12 cellular contexts compared by ENCODE assay signal in genomic region chr18:11398625-11399024, GRCh38.
DNase-seq lines count a peak whose midpoint lies in the region; ATAC-seq and TF ChIP-seq lines count a peak whose summit lies in the region.
"Had no signal": no experiment of that assay in that cellular context is flagged by ENCODE, and none has a peak within 500 bp of the region (broad histone marks: within the 10 kb centered on the region; RNA-seq: fewer than 3 reads in every experiment).

No MANE protein-coding gene starts in this region.

- H3K27ac Mint-ChIP-seq in GM23338: no peak overlapping the region
- H3K27ac Mint-ChIP-seq: activated naive CD8-positive, alpha-beta T cell treated with anti-CD3 and anti-CD28 coated beads, Interleukin-2, amount 10 ng/mL, durations not matched to agents 7 days and 5 days; T-cell had no signal

- ATAC-seq in GM23338: no peak
- ATAC-seq: mucosa of descending colon, T-cell had no signal

- peak; percentile 34 to 60 for TF ChIP-seq CTCF in GM23338 (conservative IDR thresholded peaks at IDR 0.05; ENCODE audit: low read depth in 2 of 2)
- TF ChIP-seq CTCF in choroid plexus epithelial cell (conservative IDR thresholded peaks at IDR 0.05; ENCODE audit: low read depth, low read length): peak; percentile 53
- TF ChIP-seq CTCF in osteoblast (IDR thresholded peaks at IDR 0.05; ENCODE audit: extremely low read depth, low read depth, low read length): peak; percentile 48

- no peak overlapping the region for H3K4me2 ChIP-seq in GM23338
- no peak overlapping the region for H3K4me2 ChIP-seq in osteoblast (ENCODE audit: insufficient read depth, low read length)

- H2AFZ ChIP-seq in GM23338: peak overlapping the region; percentile 77; the same call in 1 of the 2 replicates
- no peak overlapping the region for H2AFZ ChIP-seq in osteoblast (ENCODE audit: low read length)

- H3K4me3 ChIP-seq in GM23338 (no peak overlapping the region), choroid plexus epithelial cell (ENCODE audit: low read depth, low read length) (no peak overlapping the region), osteoblast (ENCODE audit: insufficient read depth, low read length) (no peak overlapping the region)
- H3K4me3 ChIP-seq: mucosa of descending colon had no signal

- H3K27me3 ChIP-seq in GM23338 (ENCODE audit: insufficient read depth) (no peaks in the 10 kb centered on the region), osteoblast (ENCODE audit: insufficient read depth, low read length) (no peaks in the 10 kb centered on the region)

- DNase-seq in GM23338 (ENCODE audit: low spot score) (peak; percentile 37), NAMALWA (ENCODE audit: low spot score) (peak; percentile 21), choroid plexus epithelial cell (ENCODE audit: low read depth) (peak; percentile 44), osteoblast (ENCODE audit: insufficient read length, low spot score, missing footprints) (no peak), posterior cingulate gyrus (no peak), NCI-H82 (lab: John Stamatoyannopoulos, UW) (no peak)
- no peak for DNase-seq in effector CD4-positive, alpha-beta T cell
- DNase-seq: activated naive CD8-positive, alpha-beta T cell treated with anti-CD3 and anti-CD28 coated beads, Interleukin-2, amount 10 ng/mL, durations not matched to agents 7 days and 5 days; mucosa of descending colon; NCI-H446; small intestine; T-cell had no signal

- H3K9me2 ChIP-seq in GM23338 (ENCODE audit: insufficient read depth): no peaks in the 10 kb centered on the region

- no peaks in the 10 kb centered on the region for H3K9me3 ChIP-seq in osteoblast (ENCODE audit: low read depth, low read length)

- H3K79me2 ChIP-seq in GM23338 (replicated peaks; ENCODE audit: insufficient read depth) (no peaks in the 10 kb centered on the region), osteoblast (ENCODE audit: insufficient read depth, low read length) (no peaks in the 10 kb centered on the region)

- no peak overlapping the region for H3K4me3 Mint-ChIP-seq in GM23338
- H3K4me3 Mint-ChIP-seq: activated naive CD8-positive, alpha-beta T cell treated with anti-CD3 and anti-CD28 coated beads, Interleukin-2, amount 10 ng/mL, durations not matched to agents 7 days and 5 days; T-cell had no signal

- H3K4me1 ChIP-seq in GM23338 (ENCODE audit: insufficient read depth) (no peaks in the 10 kb centered on the region), osteoblast (ENCODE audit: insufficient read depth, low read length) (no peaks in the 10 kb centered on the region)

- H3K36me3 Mint-ChIP-seq in GM23338 (ENCODE audit: low read depth): no peaks in the 10 kb centered on the region
- H3K36me3 Mint-ChIP-seq: activated naive CD8-positive, alpha-beta T cell treated with anti-CD3 and anti-CD28 coated beads, Interleukin-2, amount 10 ng/mL, durations not matched to agents 7 days and 5 days; T-cell had no signal

- H3K9me3 Mint-ChIP-seq in GM23338: no peaks in the 10 kb centered on the region
- H3K9me3 Mint-ChIP-seq: activated naive CD8-positive, alpha-beta T cell treated with anti-CD3 and anti-CD28 coated beads, Interleukin-2, amount 10 ng/mL, durations not matched to agents 7 days and 5 days; T-cell had no signal

- H4K20me1 ChIP-seq in GM23338 (replicated peaks; ENCODE audit: insufficient read depth) (no peaks in the 10 kb centered on the region), osteoblast (ENCODE audit: insufficient read depth, low read length) (no peaks in the 10 kb centered on the region)

- H3K27ac ChIP-seq in GM23338 (ENCODE audit: low read depth) (no peak overlapping the region), osteoblast (ENCODE audit: low read depth, low read length) (no peak overlapping the region)

- intact Hi-C loops in posterior cingulate gyrus (cut with DNase I): loop anchor here (10.0 kb wide), 1 partner anchor 94 kb away; no protein-coding TSS in a partner anchor

- peaks cover 4% of the 10 kb centered on the region; the same call in 2 of the 3 replicates for H3K4me1 Mint-ChIP-seq in GM23338
- H3K4me1 Mint-ChIP-seq: activated naive CD8-positive, alpha-beta T cell treated with anti-CD3 and anti-CD28 coated beads, Interleukin-2, amount 10 ng/mL, durations not matched to agents 7 days and 5 days; T-cell had no signal

- peaks cover 2% of the 10 kb centered on the region for H3K27me3 Mint-ChIP-seq in GM23338 (ENCODE audit: insufficient read depth, low read depth, poor library complexity)
- H3K27me3 Mint-ChIP-seq: activated naive CD8-positive, alpha-beta T cell treated with anti-CD3 and anti-CD28 coated beads, Interleukin-2, amount 10 ng/mL, durations not matched to agents 7 days and 5 days; T-cell had no signal

- H3K36me3 ChIP-seq in GM23338 (ENCODE audit: insufficient read depth) (no peaks in the 10 kb centered on the region), osteoblast (ENCODE audit: insufficient read depth, low read length) (no peaks in the 10 kb centered on the region)

- H3F3A ChIP-seq in GM23338 (replicated peaks; ENCODE audit: low read depth): no peaks in the 10 kb centered on the region

TF ChIP-seq in GM23338, 12 proteins besides CTCF, POLR2A, EP300 and RAD21 (continues in another document):
- TF ChIP-seq NANOG (IDR thresholded peaks at IDR 0.05; ENCODE audit: borderline replicate concordance) (no peak), EZH2 (IDR thresholded peaks at IDR 0.05; ENCODE audit: low read depth, unreplicated experiment) (no peak), ZNF114 (CRISPR knock-in tag; IDR thresholded peaks at IDR 0.05) (no peak), POLR2AphosphoS5 (IDR thresholded peaks at IDR 0.05; ENCODE audit: low read depth) (no peak), REST (IDR thresholded peaks at IDR 0.05; ENCODE audit: unreplicated experiment) (no peak), STAT1 (IDR thresholded peaks at IDR 0.05; ENCODE audit: unreplicated experiment) (no peak), JUNB (IDR thresholded peaks at IDR 0.05; ENCODE audit: unreplicated experiment) (no peak), ETS1 (IDR thresholded peaks at IDR 0.05) (no peak)

Comparison
In these comparisons a context has a peak if more than half of its experiments do, and no peak if none do; other contexts are left out.
1. DNase-seq: peak in GM23338 (single experiment), NAMALWA (single experiment) and choroid plexus epithelial cell (single experiment); none in osteoblast (single experiment), posterior cingulate gyrus (0 of 10), NCI-H82 (single experiment) and effector CD4-positive, alpha-beta T cell (single experiment).
2. Peak in every context shown above with its lines, with median percentiles within 50 percentile points of each other: CTCF ChIP-seq.